In genomic region chr7:134669845-134670373, GRCh38 we compare ENCODE assay signal across 8 cellular contexts. TPM values are rescaled to one million over a fixed set of nuclear protein-coding genes. Genes with fewer than 3 reads are reported as not detected.
DNase-seq lines count a peak whose midpoint lies in the region; ATAC-seq, FAIRE-seq and TF ChIP-seq lines count a peak whose summit lies in the region.

No MANE protein-coding gene starts in this region.

- POLR2A ChIA-PET in HepG2 (lab: Yijun Ruan, JAX), result no interaction called here

- no peak for TF ChIP-seq RAD21 in HepG2 (CRISPR knock-in tag; IDR thresholded peaks at IDR 0.05)

- intact Hi-C loops in right lobe of liver (cut with DNase I), result no loop called here
- intact Hi-C loops in HepG2 (cut with micrococcal nuclease; ENCODE audit: unreplicated experiment), result no loop called here

- H3K27ac ChIP-seq in right lobe of liver (no peak overlapping the region), HepG2 (ENCODE audit: extremely low read length, insufficient read depth, low read length) (no peak overlapping the region)

- TF ChIP-seq CTCF in right lobe of liver (IDR thresholded peaks at IDR 0.05) (no peak), HepG2 (CRISPR knock-in tag; IDR thresholded peaks at IDR 0.05) (no peak), astrocyte of the cerebellum (IDR thresholded peaks at IDR 0.05; ENCODE audit: low read depth, low read length, missing control alignments) (no peak)

- DNase-seq in right lobe of liver (peak in 1 of 3 donors; percentile 42), HepG2 (ENCODE audit: low spot score) (no peak), LoVo (ENCODE audit: low spot score) (peak; percentile 71), T1000 (lab: John Stamatoyannopoulos, UW) (peak; percentile 45), astrocyte of the cerebellum (ENCODE audit: low read depth) (peak; percentile 76), medulla oblongata (ENCODE audit: extremely low spot score) (peak; percentile 24), Ammon's horn (ENCODE audit: low spot score) (no peak)
- DNase-seq in stimulated activated CD8-positive, alpha-beta memory T cell treated with anti-CD3 and anti-CD28 coated beads, Interleukin-7, amount 100 ng/mL, for 48 hours (ENCODE audit: extremely low read depth in 1 of 2, low read depth in 1 of 2), result peak; percentile 28 to 37

- WGBS in right lobe of liver (ENCODE audit: insufficient coverage, low coverage, low lambda C conversion rate, missing lambda C conversion rate), result 24% methylated on average over 7 of the region's 8 CpGs
- WGBS in HepG2 (ENCODE audit: low lambda C conversion rate), result 87% methylated on average over 8 of the region's 8 CpGs

- H3K36me3 ChIP-seq in right lobe of liver (peaks cover 0 to 3% (median 0%) of the 10 kb centered on the region in 4 donors), HepG2 (replicated peaks in 1 of 2; ENCODE audit: control insufficient read depth in 1 of 2, insufficient read depth in 2 of 2, low read length in 2 of 2) (no peaks in the 10 kb centered on the region)

- H3K4me1 ChIP-seq in right lobe of liver (no peaks in the 10 kb centered on the region), HepG2 (ENCODE audit: insufficient read depth, low read length) (no peaks in the 10 kb centered on the region)

- H3K4me2 ChIP-seq in HepG2 (ENCODE audit: low read depth, low read length), result no peak overlapping the region

- ATAC-seq in right lobe of liver (peak in 3 of 4 donors; percentile 36 to 60 (median 57)), HepG2 (no peak)

- H3K27me3 ChIP-seq in right lobe of liver, result no peaks in the 10 kb centered on the region
- no peaks in the 10 kb centered on the region for H3K27me3 ChIP-seq in HepG2 (ENCODE audit: control insufficient read depth in 1 of 2, insufficient read depth in 2 of 2, low read length in 2 of 2)

- CTCF ChIA-PET in HepG2 (lab: Yijun Ruan, JAX; ENCODE audit: low intra/inter-chr PET ratio, low total read pairs), result no interaction called here

- no peak for FAIRE-seq in HepG2 (lab: Jason Lieb, UNC)

- in situ Hi-C loops in HepG2 (cut with HindIII; ENCODE audit: extremely low pct_ligation_motif_present, low pct_unique_long_range_greater_than_20kb) (no loop called here), astrocyte of the cerebellum (cut with HindIII; ENCODE audit: low sequenced_read_pairs) (no loop called here)

- H3K4me3 ChIP-seq in right lobe of liver (no peak overlapping the region), HepG2 (replicated peaks in 1 of 3; ENCODE audit: insufficient read depth in 1 of 3, low read depth in 2 of 3, low read length in 3 of 3) (no peak overlapping the region), astrocyte of the cerebellum (ENCODE audit: low read depth, low read length) (no peak overlapping the region)

- H3K79me2 ChIP-seq in HepG2 (ENCODE audit: insufficient read depth, low read length), result no peaks in the 10 kb centered on the region

- TF ChIP-seq EP300 in HepG2 (IDR thresholded peaks at IDR 0.05; ENCODE audit: low read depth in 2 of 2, low read length in 2 of 2) (no peak), HepG2 (CRISPR knock-in tag; IDR thresholded peaks at IDR 0.05; ENCODE audit: borderline replicate concordance) (no peak)

- TF ChIP-seq POLR2A in right lobe of liver (IDR thresholded peaks at IDR 0.05) (no peak), HepG2 (IDR thresholded peaks at IDR 0.05; ENCODE audit: insufficient read depth in 1 of 2, low read depth in 2 of 2, low read length in 2 of 2) (no peak)

- H2AFZ ChIP-seq in HepG2 (ENCODE audit: low read length), result no peak overlapping the region

- H4K20me1 ChIP-seq in HepG2 (ENCODE audit: insufficient read depth, low read length), result no peaks in the 10 kb centered on the region

- no TSS peak for BruUV-seq in HepG2 (replicated peaks; lab: Mats Ljungman, UMichigan)

- H3K9ac ChIP-seq in HepG2 (ENCODE audit: insufficient read depth, low read depth, low read length), result no peak overlapping the region

- H3K9me3 ChIP-seq in right lobe of liver (no peaks in the 10 kb centered on the region), HepG2 (ENCODE audit: low read length) (no peaks in the 10 kb centered on the region)

TF ChIP-seq in HepG2, 621 proteins besides CTCF, POLR2A, EP300 and RAD21 (continues in another document):
- TF ChIP-seq ZNF441 (CRISPR knock-in tag; IDR thresholded peaks at IDR 0.05; ENCODE audit: borderline replicate concordance) (no peak), RERE (CRISPR knock-in tag; IDR thresholded peaks at IDR 0.05; ENCODE audit: low read depth) (no peak), RBM39 (IDR thresholded peaks at IDR 0.05; ENCODE audit: low read depth, low read length, poor library complexity, severe bottlenecking) (no peak), MYPOP (CRISPR knock-in tag; IDR thresholded peaks at IDR 0.05) (no peak), WIZ (CRISPR knock-in tag; IDR thresholded peaks at IDR 0.05) (no peak)

RNA-seq across cellular contexts. Expression of gene BPGM, which starts 23.3 kb away (rescaled TPM):
- total RNA-seq in right lobe of liver, result 10 to 100 TPM in 1 of 6 experiments, 1 to 10 TPM in 5; 5.9 to 10.9 (median 7.3) TPM
- total RNA-seq in HepG2 (2016; rRNA removed; fragmentation: Illumina TruSeq; extraction: Trizol), result 7.5 and 10.7 TPM in 2 replicates
- 2.2 and 3.2 TPM in 2 replicates for total RNA-seq in HepG2 (2016; cell fraction: cytosol; rRNA removed; fragmentation: Illumina TruSeq; extraction: Trizol; ENCODE audit: low read depth)
- 7.6 and 10.7 TPM in 2 replicates for total RNA-seq in HepG2 (2016; cell fraction: insoluble cytoplasmic fraction; rRNA removed; fragmentation: Illumina TruSeq; extraction: Trizol)
- 7.3 and 7.9 TPM in 2 replicates for total RNA-seq in HepG2 (2016; cell fraction: membrane; rRNA removed; fragmentation: Illumina TruSeq; extraction: Trizol)
- total RNA-seq in HepG2 (2016; cell fraction: nucleus; rRNA removed; fragmentation: Illumina TruSeq; extraction: Trizol), result 3.5 and 4.5 TPM in 2 replicates
- 3.1 and 4.0 TPM in 2 replicates for polyA plus RNA-seq in HepG2 (2011; rRNA removed)
- polyA plus RNA-seq in HepG2 (2011; cell fraction: cytosol; rRNA removed), result 2.3 and 4.0 TPM in 2 replicates
- polyA plus RNA-seq in HepG2 (2011; cell fraction: nucleus; rRNA removed), result 1.1 and 2.2 TPM in 2 replicates
- polyA plus RNA-seq in HepG2 (2012), result 3.4 and 4.2 TPM in 2 replicates
- 1.8 and 2.7 TPM in 2 replicates for polyA plus RNA-seq in HepG2 (2016; cell fraction: cytosol; fragmentation: Illumina TruSeq; extraction: Trizol; ENCODE audit: low read depth)
- 10.6 and 11.1 TPM in 2 replicates for polyA plus RNA-seq in HepG2 (2016; cell fraction: insoluble cytoplasmic fraction; fragmentation: Illumina TruSeq; extraction: Trizol; ENCODE audit: low read depth)
- polyA plus RNA-seq in HepG2 (2016; cell fraction: membrane; fragmentation: Illumina TruSeq; extraction: Trizol; ENCODE audit: low read depth), result 7.4 and 7.5 TPM in 2 replicates
- 3.8 and 4.5 TPM in 2 replicates for polyA plus RNA-seq in HepG2 (2016; cell fraction: nucleus; fragmentation: Illumina TruSeq; extraction: Trizol; ENCODE audit: insufficient read depth, low read depth)
- 1.1 and 4.0 TPM in 2 replicates for polyA minus RNA-seq in HepG2 (2011; rRNA and poly(A)+ RNA removed; ENCODE audit: low replicate concordance)
- 0.88 and 2.1 TPM in 2 replicates for polyA minus RNA-seq in HepG2 (2011; cell fraction: cytosol; rRNA and poly(A)+ RNA removed)
- polyA minus RNA-seq in HepG2 (2011; cell fraction: nucleus; rRNA and poly(A)+ RNA removed), result 2.8 and 5.0 TPM in 2 replicates

Comparison
In these comparisons a context has a peak if more than half of its experiments do, and no peak if none do; other contexts are left out.
1. DNase-seq: peak in LoVo (single experiment), T1000 (single experiment), astrocyte of the cerebellum (single experiment), medulla oblongata (single experiment) and stimulated activated CD8-positive, alpha-beta memory T cell treated with anti-CD3 and anti-CD28 coated beads, Interleukin-7, amount 100 ng/mL, for 48 hours (2 of 2); none in HepG2 (single experiment) and Ammon's horn (single experiment).